17 cellular contexts compared by ENCODE assay signal in the genomic region with DNA sequence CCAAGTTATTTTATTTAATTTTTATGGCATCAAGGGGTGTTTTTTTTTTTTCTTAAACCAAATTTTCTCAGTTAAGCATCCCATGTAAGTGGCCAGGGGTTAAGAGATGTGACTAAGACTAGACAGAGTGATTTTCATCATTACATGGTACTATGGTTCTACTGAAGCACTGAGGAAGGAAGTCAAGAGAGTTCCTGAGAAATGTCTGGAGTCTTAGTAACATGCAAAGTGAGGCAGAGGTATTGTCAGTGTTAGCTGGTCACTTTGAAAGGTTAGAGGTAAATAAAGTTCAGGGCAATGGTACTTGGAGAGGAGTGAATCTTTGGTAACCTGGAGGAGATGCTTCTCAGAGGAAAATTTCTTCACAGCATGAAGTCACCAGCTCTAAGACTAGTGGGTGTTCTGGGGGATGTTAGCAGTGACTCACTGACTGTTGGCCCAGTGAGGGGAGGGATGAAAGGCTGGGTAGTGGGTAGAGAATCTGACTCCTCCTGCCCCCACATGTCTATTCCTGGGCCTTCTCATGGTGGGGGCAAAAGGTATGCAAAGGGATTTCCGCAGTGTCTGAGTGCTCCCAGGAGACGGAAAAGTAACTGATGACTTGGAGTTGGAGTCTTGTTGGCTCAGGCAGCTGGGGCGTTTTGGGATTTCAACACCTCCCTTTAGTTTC. TPM values are rescaled to one million over a fixed set of nuclear protein-coding genes. Genes with fewer than 3 reads are reported as not detected.
DNase-seq lines count a peak whose midpoint lies in the region; ATAC-seq and TF ChIP-seq lines count a peak whose summit lies in the region.
"Had no signal": no experiment of that assay in that cellular context is flagged by ENCODE, and none has a peak within 500 bp of the region (broad histone marks: within the 10 kb centered on the region; RNA-seq: fewer than 3 reads in every experiment).

No MANE protein-coding gene starts in this region.

- H3K4me3 ChIP-seq in fibroblast of the aortic adventitia (ENCODE audit: low read depth, low read length) = no peak overlapping the region

- peaks cover 7% of the 10 kb centered on the region for H3K9me3 Mint-ChIP-seq in stimulated activated effector memory CD8-positive, alpha-beta T cell treated with anti-CD3 and anti-CD28 coated beads, Interleukin-12 subunit alpha, Interleukin-12 subunit beta, amount 100 ng/mL, for 72 hours
- peaks cover 0 to 2% (median 0%) of the 10 kb centered on the region in 9 donors for H3K9me3 Mint-ChIP-seq in naive thymus-derived CD8-positive, alpha-beta T cell

- peak overlapping the region; percentile 39 for H3K4me3 Mint-ChIP-seq in stimulated activated effector memory CD8-positive, alpha-beta T cell treated with anti-CD3 and anti-CD28 coated beads, Interleukin-12 subunit alpha, Interleukin-12 subunit beta, amount 100 ng/mL, for 72 hours
- no peak overlapping the region for H3K4me3 Mint-ChIP-seq in naive thymus-derived CD8-positive, alpha-beta T cell
- H3K4me3 Mint-ChIP-seq: T-cell had no signal

- H3K27ac Mint-ChIP-seq in stimulated activated effector memory CD8-positive, alpha-beta T cell treated with anti-CD3 and anti-CD28 coated beads, Interleukin-12 subunit alpha, Interleukin-12 subunit beta, amount 100 ng/mL, for 72 hours = peak overlapping the region; percentile 95
- H3K27ac Mint-ChIP-seq in naive thymus-derived CD8-positive, alpha-beta T cell = peak overlapping the region in 1 of 10 donors; percentile 3
- H3K27ac Mint-ChIP-seq: progenitor cell of endocrine pancreas, T-cell had no signal

- TF ChIP-seq CTCF in fibroblast of the aortic adventitia (IDR thresholded peaks at IDR 0.05; ENCODE audit: insufficient read depth, low read length) = no peak

- H3K27me3 Mint-ChIP-seq in naive thymus-derived CD8-positive, alpha-beta T cell = peaks cover 0 to 6% (median 1%) of the 10 kb centered on the region in 5 donors

- no peaks in the 10 kb centered on the region for H3K36me3 Mint-ChIP-seq in stimulated activated effector memory CD8-positive, alpha-beta T cell treated with anti-CD3 and anti-CD28 coated beads, Interleukin-12 subunit alpha, Interleukin-12 subunit beta, amount 100 ng/mL, for 72 hours
- peaks cover 0 to 2% (median 0%) of the 10 kb centered on the region in 3 donors for H3K36me3 Mint-ChIP-seq in naive thymus-derived CD8-positive, alpha-beta T cell
- H3K36me3 Mint-ChIP-seq: T-cell had no signal

- peak; percentile 86 for ATAC-seq in stimulated activated effector memory CD8-positive, alpha-beta T cell treated with anti-CD3 and anti-CD28 coated beads, Interleukin-12 subunit alpha, Interleukin-12 subunit beta, amount 100 ng/mL, for 72 hours
- ATAC-seq in GM19035 (IDR thresholded peaks at IDR 0.05; ENCODE audit: unreplicated experiment) = no peak
- ATAC-seq in naive thymus-derived CD8-positive, alpha-beta T cell = no peak
- ATAC-seq: T-cell had no signal

- POLR2A ChIA-PET in naive thymus-derived CD8-positive, alpha-beta T cell (lab: Charles Lee) = no interaction called here

- peak; percentile 62 for DNase-seq in activated CD4-positive, alpha-beta T cell treated with anti-CD3 and anti-CD28 coated beads for 48 hours
- no peak for DNase-seq in activated CD4-positive, alpha-beta T cell treated with anti-CD3 and anti-CD28 coated beads for 1 hour
- peak; percentile 67 for DNase-seq in activated CD8-positive, alpha-beta memory T cell treated with anti-CD3 and anti-CD28 coated beads, Interleukin-2, amount 50 U/mL, for 48 hours
- DNase-seq in fibroblast of the aortic adventitia (ENCODE audit: low read depth) (peak; percentile 32), NCI-H2107 treated with DMSO at 0.1 percent for 48 hours (lab: John Stamatoyannopoulos, UW; ENCODE audit: unreplicated experiment) (no peak)
- peak; percentile 27 to 68 for DNase-seq in stimulated activated effector memory CD8-positive, alpha-beta T cell treated with anti-CD3 and anti-CD28 coated beads, Interleukin-12 subunit alpha, Interleukin-12 subunit beta, amount 100 ng/mL, for 72 hours (ENCODE audit: low spot score in 2 of 2)
- no peak for DNase-seq in naive thymus-derived CD8-positive, alpha-beta T cell
- DNase-seq: ACHN; activated CD4-positive, CD25-positive, alpha-beta regulatory T cell treated with anti-CD3 and anti-CD28 coated beads, Interleukin-2, amount 50 U/mL, for 72 hours; amniotic stem cell; Caco-2; NCI-H187; T-cell had no signal

- peaks cover 35% of the 10 kb centered on the region for H3K4me1 Mint-ChIP-seq in stimulated activated effector memory CD8-positive, alpha-beta T cell treated with anti-CD3 and anti-CD28 coated beads, Interleukin-12 subunit alpha, Interleukin-12 subunit beta, amount 100 ng/mL, for 72 hours
- peaks cover 0 to 2% (median under 1%) of the 10 kb centered on the region in 4 donors for H3K4me1 Mint-ChIP-seq in naive thymus-derived CD8-positive, alpha-beta T cell
- H3K4me1 Mint-ChIP-seq: T-cell had no signal

RNA-seq across cellular contexts. Expression of a gene that starts 23.3 kb away (rescaled TPM):
- total RNA-seq in fibroblast of the aortic adventitia (ENCODE audit: low replicate concordance) = 1.1 TPM in 1 of 2 replicates, not detected in the other
- total RNA-seq in naive thymus-derived CD8-positive, alpha-beta T cell = 1 to 10 TPM in 1 of 2 experiments, not detected in 1; 1.2 TPM
- not detected for polyA plus RNA-seq in naive thymus-derived CD8-positive, alpha-beta T cell
- total RNA-seq: Caco-2, progenitor cell of endocrine pancreas, T-cell had no signal

RNA-seq across cellular contexts. Expression of a gene that starts 36.3 kb away (rescaled TPM):
- not detected in 2 replicates for total RNA-seq in fibroblast of the aortic adventitia (ENCODE audit: low replicate concordance)
- total RNA-seq in naive thymus-derived CD8-positive, alpha-beta T cell = not detected
- polyA plus RNA-seq in naive thymus-derived CD8-positive, alpha-beta T cell = not detected
- total RNA-seq: Caco-2, progenitor cell of endocrine pancreas, RPMI7951, T-cell, ureter had no signal

RNA-seq across cellular contexts. Expression of a gene that starts 45.1 kb away (rescaled TPM):
- not detected in 2 replicates for total RNA-seq in fibroblast of the aortic adventitia (ENCODE audit: low replicate concordance)
- not detected for total RNA-seq in naive thymus-derived CD8-positive, alpha-beta T cell
- polyA plus RNA-seq in naive thymus-derived CD8-positive, alpha-beta T cell = not detected
- total RNA-seq: Caco-2, progenitor cell of endocrine pancreas, RPMI7951, T-cell, ureter had no signal

RNA-seq across cellular contexts. Expression of a gene that starts 51.4 kb away (rescaled TPM):
- total RNA-seq in fibroblast of the aortic adventitia (ENCODE audit: low replicate concordance) = not detected in 2 replicates
- not detected for total RNA-seq in naive thymus-derived CD8-positive, alpha-beta T cell
- not detected for polyA plus RNA-seq in naive thymus-derived CD8-positive, alpha-beta T cell
- total RNA-seq: Caco-2, progenitor cell of endocrine pancreas, RPMI7951, T-cell, ureter had no signal

Comparison
In these comparisons a context has a peak if more than half of its experiments do, and no peak if none do; other contexts are left out.
1. DNase-seq: peak in activated CD4-positive, alpha-beta T cell treated with anti-CD3 and anti-CD28 coated beads for 48 hours (single experiment), activated CD8-positive, alpha-beta memory T cell treated with anti-CD3 and anti-CD28 coated beads, Interleukin-2, amount 50 U/mL, for 48 hours (single experiment), fibroblast of the aortic adventitia (single experiment) and stimulated activated effector memory CD8-positive, alpha-beta T cell treated with anti-CD3 and anti-CD28 coated beads, Interleukin-12 subunit alpha, Interleukin-12 subunit beta, amount 100 ng/mL, for 72 hours (2 of 2); none in activated CD4-positive, alpha-beta T cell treated with anti-CD3 and anti-CD28 coated beads for 1 hour (single experiment), naive thymus-derived CD8-positive, alpha-beta T cell (0 of 10) and NCI-H2107 treated with DMSO at 0.1 percent for 48 hours (single experiment).